Comparison of ENCODE assay signal across 8 cellular contexts in the genomic region with DNA sequence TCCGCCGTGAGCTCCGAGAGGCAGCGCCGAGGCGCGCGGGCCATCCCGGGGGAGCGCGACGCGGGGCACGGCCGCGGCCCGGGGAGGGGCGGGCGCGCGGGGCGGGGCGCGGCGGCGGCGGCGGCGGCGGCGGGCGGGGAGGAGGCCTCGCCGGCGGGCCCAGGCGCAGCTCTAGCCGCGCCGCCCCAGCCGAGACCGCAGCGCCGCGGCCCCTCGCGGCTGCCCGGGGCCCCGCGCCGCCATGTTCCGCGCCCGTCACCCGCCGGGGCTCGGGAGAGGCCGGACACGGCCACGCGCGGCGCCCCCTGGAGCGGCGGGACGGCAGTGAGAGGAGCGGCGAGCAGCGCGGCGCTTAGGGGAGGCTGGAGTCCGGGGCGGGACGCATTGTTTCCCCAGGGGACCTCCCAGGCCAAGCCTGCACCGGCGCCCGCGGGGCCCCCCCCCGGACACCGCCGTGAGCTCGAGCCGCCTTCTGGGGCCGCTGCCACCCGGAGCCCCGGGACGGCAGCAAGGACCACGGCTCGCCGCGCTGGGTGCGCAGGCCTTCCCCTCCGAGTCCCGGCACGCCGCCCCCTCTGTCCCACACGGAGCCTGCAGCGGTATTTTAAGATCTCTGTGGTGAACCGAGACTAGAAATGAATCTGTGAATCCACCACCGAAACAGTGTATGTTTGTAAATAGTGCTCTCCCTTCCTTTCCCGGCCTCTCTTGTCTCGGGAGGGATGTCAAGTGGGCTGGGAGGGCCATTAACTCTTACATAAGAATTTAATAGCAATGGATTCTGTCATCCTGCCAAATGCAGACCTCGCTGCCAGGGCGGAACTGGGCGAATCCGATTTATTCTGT. TPM values are rescaled to one million over a fixed set of nuclear protein-coding genes. Genes with fewer than 3 reads are reported as not detected.
DNase-seq lines count a peak whose midpoint lies in the region; ATAC-seq and TF ChIP-seq lines count a peak whose summit lies in the region.

A gene (minus strand): TSS at position 60 of the 846 bp plus-strand sequence. CDS start 172 bp downstream, outside the sequence.

- H3K27me3 Mint-ChIP-seq in MCF 10A (ENCODE audit: insufficient read depth, unreplicated experiment), result no peaks in the 10 kb centered on the region

- H3K4me3 ChIP-seq in GM12864 (ENCODE audit: low read depth, low read length) (peak within 1 kb of the TSS; percentile 57), HCT116 (replicated peaks in 1 of 2; ENCODE audit: low read depth in 1 of 2, low read length in 2 of 2) (peak within 1 kb of the TSS; percentile 64 to 75), LNCaP clone FGC (ENCODE audit: low read depth, low read length) (peak within 1 kb of the TSS; percentile 65), iPS-11a (ENCODE audit: low read depth, low read length) (peak within 1 kb of the TSS; percentile 71)

- H3K4me2 ChIP-seq in HCT116 (ENCODE audit: low read length), result peak within 1 kb of the TSS; percentile 96

- TF ChIP-seq POLR2A in HCT116 (IDR thresholded peaks at IDR 0.05; ENCODE audit: borderline replicate concordance, extremely low read depth, insufficient read depth, insufficient read length), result peak; percentile 31

- H3K27ac ChIP-seq in HCT116 (ENCODE audit: low read depth, low read length), result peak within 1 kb of the TSS; percentile 86

- H4K20me1 ChIP-seq in HCT116 (ENCODE audit: insufficient read depth), result no peaks in the 10 kb centered on the region

- peak within 1 kb of the TSS; percentile 53 for H2AFZ ChIP-seq in HCT116 (ENCODE audit: low read depth, low read length, poor library complexity, severe bottlenecking)

- POLR2A ChIA-PET in HCT116 (lab: Charles Lee) (interaction anchor here (0.5 kb wide), 1 partner anchor 18 kb away, joined by 3 read pairs; no protein-coding TSS in a partner anchor), MCF 10A (lab: Yijun Ruan, JAX) (interaction anchor here (0.7 to 5.9 kb wide), 15 partner anchors 10 to 277 kb away, joined by 3 to 83 read pairs (median 4); a partner anchor contains a TSS)

- ATAC-seq in HCT116 (peak; percentile 81), SK-N-SH treated with all-trans-retinoic acid at 6 μM for 48 hours (peak; percentile 75)

- H3K27me3 ChIP-seq in HCT116 (ENCODE audit: insufficient read depth, low read length), result no peaks in the 10 kb centered on the region

- peaks cover 8 to 28% of the 10 kb centered on the region in 2 experiments for H3K4me1 ChIP-seq in HCT116 (ENCODE audit: control insufficient read depth in 1 of 2, insufficient read depth in 2 of 2, low read length in 2 of 2)

- TF ChIP-seq RAD21 in HCT116 (IDR thresholded peaks at IDR 0.05; ENCODE audit: low read depth), result no peak

- peak within 1 kb of the TSS; percentile 65 for H3K9ac ChIP-seq in HCT116 (ENCODE audit: low read length)

- peak; percentile 16 for DNase-seq in GM12864 (ENCODE audit: low read depth)
- no peak for DNase-seq in HCT116 (ENCODE audit: low read depth, low spot score)
- no peak for DNase-seq in LNCaP clone FGC (ENCODE audit: low read depth)
- peak; percentile 46 for DNase-seq in MCF 10A (ENCODE audit: unreplicated experiment)
- DNase-seq in renal cortical epithelial cell (ENCODE audit: low read depth), result peak; percentile 60
- no peak for DNase-seq in NK-92 treated with Interleukin-12 subunit alpha and Interleukin-12 subunit beta, amount 100 ng/mL, for 24 hours (lab: John Stamatoyannopoulos, UW)

- BruUV-seq in HCT116 (replicated peaks; lab: Mats Ljungman, UMichigan) (no TSS peak), MCF 10A (replicated peaks; lab: Mats Ljungman, UMichigan) (no TSS peak)

- no peaks in the 10 kb centered on the region for H3K9me3 ChIP-seq in HCT116 (ENCODE audit: control insufficient read depth in 1 of 2, insufficient read depth in 1 of 2, low read depth in 1 of 2, low read length in 2 of 2)

- CTCF ChIA-PET in HCT116 (lab: Charles Lee) (interaction anchor here (0.6 kb wide), 1 partner anchor 276 kb away, joined by 3 read pairs; a partner anchor contains a TSS), MCF 10A (lab: Yijun Ruan, JAX) (interaction anchor here (0.9 kb wide), 1 partner anchor 123 kb away, joined by 4 read pairs; no protein-coding TSS in a partner anchor)

- intact Hi-C loops in HCT116 (cut with micrococcal nuclease), result loop anchor here (5.0 kb wide), 1 partner anchor 120 kb away; no protein-coding TSS in a partner anchor
- intact Hi-C loops in MCF 10A (cut with micrococcal nuclease), result loop anchor here (2.0 to 5.0 kb wide), 4 partner anchors 81 to 275 kb away; a partner anchor contains a TSS

- H3K79me2 ChIP-seq in HCT116 (ENCODE audit: insufficient read depth, low read length), result peaks cover 14% of the 10 kb centered on the region; the same call in 1 of the 2 replicates

- no peaks in the 10 kb centered on the region for H3K36me3 ChIP-seq in HCT116 (ENCODE audit: control insufficient read depth in 1 of 2, insufficient read depth in 2 of 2, low read length in 2 of 2)

- RAD21 ChIA-PET in HCT116 (lab: Charles Lee; ENCODE audit: low non-redundant PET in 1 of 2, low total read pairs in 2 of 2, uncharacterized antibody in 2 of 2, unreplicated experiment in 2 of 2), result no interaction called here

- H3K27ac Mint-ChIP-seq in MCF 10A (ENCODE audit: low read depth, unreplicated experiment), result peak within 1 kb of the TSS; percentile 88

- H3K36me3 Mint-ChIP-seq in MCF 10A (ENCODE audit: insufficient read depth, unreplicated experiment), result no peaks in the 10 kb centered on the region

- peaks cover 32% of the 10 kb centered on the region for H3K4me1 Mint-ChIP-seq in MCF 10A (ENCODE audit: insufficient read depth, unreplicated experiment)

- no peaks in the 10 kb centered on the region for H3K9me2 ChIP-seq in HCT116 (ENCODE audit: insufficient read depth)

- H3K9me3 Mint-ChIP-seq in MCF 10A (ENCODE audit: unreplicated experiment), result no peaks in the 10 kb centered on the region

- peak within 1 kb of the TSS; percentile 83 for H3K4me3 Mint-ChIP-seq in MCF 10A (ENCODE audit: unreplicated experiment)

- no peak for TF ChIP-seq CTCF in GM12864 (IDR thresholded peaks at IDR 0.05; ENCODE audit: low read depth, low read length, missing control alignments)
- TF ChIP-seq CTCF in HCT116 (IDR thresholded peaks at IDR 0.05 in 2 of 3, conservative IDR thresholded peaks at IDR 0.05 in 1 of 3; ENCODE audit: borderline replicate concordance in 1 of 3, insufficient read depth in 1 of 3, low read depth in 2 of 3, low read length in 2 of 3), result no peak
- TF ChIP-seq CTCF in LNCaP clone FGC (IDR thresholded peaks at IDR 0.05; ENCODE audit: control insufficient read depth, extremely low read depth, insufficient read depth), result peak; percentile 32; the same call in 1 of the 2 replicates
- TF ChIP-seq CTCF in MCF 10A (IDR thresholded peaks at IDR 0.05; ENCODE audit: unreplicated experiment), result no peak

TF ChIP-seq in HCT116, 20 proteins besides CTCF, POLR2A, EP300 and RAD21 (continues in another document):
- TF ChIP-seq CBX3 (IDR thresholded peaks at IDR 0.05; ENCODE audit: low read depth) (no peak), TCF7L2 (IDR thresholded peaks at IDR 0.05; ENCODE audit: borderline replicate concordance, extremely low read depth, insufficient read depth, insufficient read length) (no peak), JUND (IDR thresholded peaks at IDR 0.05) (no peak), EGR1 (IDR thresholded peaks at IDR 0.05; ENCODE audit: low read depth) (no peak), EZH2phosphoT487 (IDR thresholded peaks at IDR 0.05; ENCODE audit: borderline replicate concordance) (no peak), EZH2 (IDR thresholded peaks at IDR 0.05) (no peak), YY1 (IDR thresholded peaks at IDR 0.05; ENCODE audit: extremely low read depth, insufficient replicate concordance, low read depth, low read length) (peak; percentile 86), POLR2AphosphoS5 (IDR thresholded peaks at IDR 0.05; ENCODE audit: low read depth, low read length) (peak; percentile 41; the same call in 1 of the 2 replicates), CEBPB (IDR thresholded peaks at IDR 0.05; ENCODE audit: low read depth) (no peak), ZNF274 (IDR thresholded peaks at IDR 0.05; ENCODE audit: low read depth, low read length) (no peak)
- TF ChIP-seq, protein P1, sequence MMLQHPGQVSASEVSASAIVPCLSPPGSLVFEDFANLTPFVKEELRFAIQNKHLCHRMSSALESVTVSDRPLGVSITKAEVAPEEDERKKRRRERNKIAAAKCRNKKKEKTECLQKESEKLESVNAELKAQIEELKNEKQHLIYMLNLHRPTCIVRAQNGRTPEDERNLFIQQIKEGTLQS (IDR thresholded peaks at IDR 0.05), result no peak
- TF ChIP-seq, protein P2, sequence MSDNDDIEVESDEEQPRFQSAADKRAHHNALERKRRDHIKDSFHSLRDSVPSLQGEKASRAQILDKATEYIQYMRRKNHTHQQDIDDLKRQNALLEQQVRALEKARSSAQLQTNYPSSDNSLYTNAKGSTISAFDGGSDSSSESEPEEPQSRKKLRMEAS (IDR thresholded peaks at IDR 0.05), result no peak

TF ChIP-seq in SK-N-SH treated with all-trans-retinoic acid at 6 μM for 48 hours, 23 proteins besides CTCF, POLR2A, EP300 and RAD21 (continues in another document):
- TF ChIP-seq TCF4 (CRISPR knock-in tag; IDR thresholded peaks at IDR 0.05; ENCODE audit: borderline replicate concordance), result no peak
- no peak for TF ChIP-seq CSDC2 (CRISPR knock-in tag; IDR thresholded peaks at IDR 0.05)
- no peak for TF ChIP-seq RARB (CRISPR knock-in tag; IDR thresholded peaks at IDR 0.05)
- no peak for TF ChIP-seq OSR1 (CRISPR knock-in tag; IDR thresholded peaks at IDR 0.05)
- TF ChIP-seq, protein P3, sequence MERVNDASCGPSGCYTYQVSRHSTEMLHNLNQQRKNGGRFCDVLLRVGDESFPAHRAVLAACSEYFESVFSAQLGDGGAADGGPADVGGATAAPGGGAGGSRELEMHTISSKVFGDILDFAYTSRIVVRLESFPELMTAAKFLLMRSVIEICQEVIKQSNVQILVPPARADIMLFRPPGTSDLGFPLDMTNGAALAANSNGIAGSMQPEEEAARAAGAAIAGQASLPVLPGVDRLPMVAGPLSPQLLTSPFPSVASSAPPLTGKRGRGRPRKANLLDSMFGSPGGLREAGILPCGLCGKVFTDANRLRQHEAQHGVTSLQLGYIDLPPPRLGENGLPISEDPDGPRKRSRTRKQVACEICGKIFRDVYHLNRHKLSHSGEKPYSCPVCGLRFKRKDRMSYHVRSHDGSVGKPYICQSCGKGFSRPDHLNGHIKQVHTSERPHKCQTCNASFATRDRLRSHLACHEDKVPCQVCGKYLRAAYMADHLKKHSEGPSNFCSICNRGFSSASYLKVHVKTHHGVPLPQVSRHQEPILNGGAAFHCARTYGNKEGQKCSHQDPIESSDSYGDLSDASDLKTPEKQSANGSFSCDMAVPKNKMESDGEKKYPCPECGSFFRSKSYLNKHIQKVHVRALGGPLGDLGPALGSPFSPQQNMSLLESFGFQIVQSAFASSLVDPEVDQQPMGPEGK (CRISPR knock-in tag; IDR thresholded peaks at IDR 0.05; ENCODE audit: borderline replicate concordance), result no peak

RNA-seq across cellular contexts. Expression of the gene that starts here (rescaled TPM):
- total RNA-seq in HCT116 (2021; ENCODE audit: unreplicated experiment) (23.1 TPM), MCF 10A (2022) (24.1 and 33.5 TPM in 2 replicates), renal cortical epithelial cell (23.3 and 64.6 TPM in 2 replicates)
- 9.2 and 12.0 TPM in 2 replicates for polyA plus RNA-seq in HCT116 (2012)

Comparison
In these comparisons a context has a peak if more than half of its experiments do, and no peak if none do; other contexts are left out.
1. DNase-seq: peak in GM12864 (single experiment), MCF 10A (single experiment) and renal cortical epithelial cell (single experiment); none in HCT116 (single experiment), LNCaP clone FGC (single experiment) and NK-92 treated with Interleukin-12 subunit alpha and Interleukin-12 subunit beta, amount 100 ng/mL, for 24 hours (single experiment).
2. Peak in every context shown above with its lines, with median percentiles within 50 percentile points of each other: H3K4me3 ChIP-seq.